31 cellular contexts compared by ENCODE assay signal in the genomic region with DNA sequence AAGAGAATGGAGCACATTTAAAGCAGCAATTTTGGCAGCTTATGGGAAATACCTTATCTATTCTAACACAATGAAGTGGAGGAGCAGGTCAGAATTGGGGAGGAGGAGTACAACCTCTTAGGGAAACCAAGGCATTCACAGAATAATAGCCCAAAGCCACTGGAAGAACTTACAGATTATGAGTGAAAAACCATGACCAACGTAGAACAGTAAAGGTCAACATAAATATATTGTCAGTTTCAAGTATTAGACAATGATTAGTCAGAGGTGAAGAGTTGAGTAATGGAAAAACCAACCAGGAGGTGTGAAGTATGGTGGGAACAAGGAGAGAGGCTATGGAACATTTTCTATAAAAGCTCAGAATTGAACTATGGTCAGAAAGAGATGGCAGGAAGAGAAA.
"Had no signal": no experiment of that assay in that cellular context is flagged by ENCODE, and none has a peak within 500 bp of the region (broad histone marks: within the 10 kb centered on the region; RNA-seq: fewer than 3 reads in every experiment).

No MANE protein-coding gene starts in this region.

- H3K4me1 Mint-ChIP-seq: activated B cell treated with CpG ODN at 0.5 μM for 24 hours; activated CD4-positive, alpha-beta T cell treated with anti-CD3 and anti-CD28 coated beads, Interleukin-2, amount 10 ng/mL, durations not matched to agents 24 days and 14 days; activated naive CD4-positive, alpha-beta T cell treated with anti-CD3 and anti-CD28 coated beads, Interleukin-2, amount 10 ng/mL, durations not matched to agents 7 days and 5 days; activated naive CD4-positive, alpha-beta T cell treated with anti-CD3 and anti-CD28 coated beads, Interleukin-2, amount 50 U/mL, for 24 hours; central memory CD8-positive, alpha-beta T cell had no signal

- H3K27me3 Mint-ChIP-seq: activated B cell treated with CpG ODN at 0.5 μM for 24 hours; activated naive CD4-positive, alpha-beta T cell treated with anti-CD3 and anti-CD28 coated beads, Interleukin-2, amount 10 ng/mL, durations not matched to agents 7 days and 5 days had no signal

- H3K27ac Mint-ChIP-seq: activated B cell treated with CpG ODN at 0.5 μM for 24 hours; activated CD4-positive, alpha-beta memory T cell treated with anti-CD3 and anti-CD28 coated beads for 36 hours; activated CD4-positive, alpha-beta T cell treated with anti-CD3 and anti-CD28 coated beads, Interleukin-2, amount 10 ng/mL, durations not matched to agents 24 days and 14 days; activated naive CD4-positive, alpha-beta T cell treated with anti-CD3 and anti-CD28 coated beads, Interleukin-2, amount 10 ng/mL, durations not matched to agents 7 days and 5 days; activated naive CD4-positive, alpha-beta T cell treated with anti-CD3 and anti-CD28 coated beads, Interleukin-2, amount 50 U/mL, for 24 hours; activated naive CD8-positive, alpha-beta T cell; activated T-cell treated with anti-CD3 and anti-CD28 coated beads, Interleukin-2, amount 50 U/mL, for 72 hours; activated T-helper 1 cell treated with anti-CD3 and anti-CD28 coated beads, Interleukin-12 subunit alpha, Interleukin-12 subunit beta, Interleukin-2, Interleukin-4 antibody, amounts not matched to agents 30 ng/mL and 10 ng/mL and 1 ng/mL, durations not matched to agents 14 hours and 24 hours and 36 hours; activated T-helper 2 cell treated with anti-CD3 and anti-CD28 coated beads, Interferon-gamma antibody, Interleukin-2, Interleukin-4, amounts not matched to agents 10 μg/mL and 5 μg/mL and 100 μg/mL, durations not matched to agents 14 hours and 24 hours and 36 hours; brain; T-helper 1 cell treated with Interleukin-12 subunit alpha and Interleukin-12 subunit beta and Interleukin-4 antibody, amounts not matched to agents 30 μg/mL and 1 μg/mL, for 36 hours; T-helper 2 cell treated with Interferon-gamma antibody and Interleukin-4, amounts not matched to agents 5 μg/mL and 100 μg/mL, for 36 hours had no signal

- ATAC-seq: activated T-cell treated with anti-CD3 and anti-CD28 coated beads, Interleukin-2, amount 50 U/mL, for 4 hours; activated T-cell treated with anti-CD3 and anti-CD28 coated beads, Interleukin-2, amount 50 U/mL, for 72 hours had no signal

- H3K36me3 Mint-ChIP-seq: activated CD4-positive, alpha-beta memory T cell treated with anti-CD3 and anti-CD28 coated beads for 36 hours; activated naive CD4-positive, alpha-beta T cell treated with anti-CD3 and anti-CD28 coated beads, Interleukin-2, amount 10 ng/mL, durations not matched to agents 7 days and 5 days; activated naive CD4-positive, alpha-beta T cell treated with anti-CD3 and anti-CD28 coated beads, Interleukin-2, amount 50 U/mL, for 24 hours; activated naive CD8-positive, alpha-beta T cell; brain had no signal

- H3K4me3 Mint-ChIP-seq: activated B cell treated with CpG ODN at 0.5 μM for 24 hours; activated CD4-positive, alpha-beta memory T cell treated with anti-CD3 and anti-CD28 coated beads for 36 hours; activated CD4-positive, alpha-beta T cell treated with anti-CD3 and anti-CD28 coated beads, Interleukin-2, amount 10 ng/mL, durations not matched to agents 24 days and 14 days; activated naive CD4-positive, alpha-beta T cell treated with anti-CD3 and anti-CD28 coated beads, Interleukin-2, amount 10 ng/mL, durations not matched to agents 7 days and 5 days; activated naive CD4-positive, alpha-beta T cell treated with anti-CD3 and anti-CD28 coated beads, Interleukin-2, amount 50 U/mL, for 24 hours; activated naive CD8-positive, alpha-beta T cell; activated T-cell treated with anti-CD3 and anti-CD28 coated beads, Interleukin-2, amount 50 U/mL, for 4 hours; activated T-cell treated with anti-CD3 and anti-CD28 coated beads, Interleukin-2, amount 50 U/mL, for 72 hours; activated T-helper 1 cell treated with anti-CD3 and anti-CD28 coated beads, Interleukin-12 subunit alpha, Interleukin-12 subunit beta, Interleukin-2, Interleukin-4 antibody, amounts not matched to agents 30 ng/mL and 10 ng/mL and 1 ng/mL, durations not matched to agents 14 hours and 24 hours and 36 hours; brain; central memory CD8-positive, alpha-beta T cell; T-helper 1 cell treated with Interleukin-12 subunit alpha and Interleukin-12 subunit beta and Interleukin-4 antibody, amounts not matched to agents 30 μg/mL and 1 μg/mL, for 36 hours; T-helper 2 cell treated with Interferon-gamma antibody and Interleukin-4, amounts not matched to agents 5 μg/mL and 100 μg/mL, for 36 hours had no signal

- H3K9me3 Mint-ChIP-seq: activated B cell treated with CpG ODN at 0.5 μM for 24 hours; activated CD4-positive, alpha-beta memory T cell treated with anti-CD3 and anti-CD28 coated beads for 36 hours; activated CD4-positive, alpha-beta T cell treated with anti-CD3 and anti-CD28 coated beads, Interleukin-2, amount 10 ng/mL, durations not matched to agents 24 days and 14 days; activated naive CD4-positive, alpha-beta T cell treated with anti-CD3 and anti-CD28 coated beads, Interleukin-2, amount 10 ng/mL, durations not matched to agents 7 days and 5 days; activated naive CD4-positive, alpha-beta T cell treated with anti-CD3 and anti-CD28 coated beads, Interleukin-2, amount 50 U/mL, for 24 hours; activated T-cell treated with anti-CD3 and anti-CD28 coated beads, Interleukin-2, amount 50 U/mL, for 4 hours; activated T-cell treated with anti-CD3 and anti-CD28 coated beads, Interleukin-2, amount 50 U/mL, for 72 hours; activated T-helper 1 cell treated with anti-CD3 and anti-CD28 coated beads, Interleukin-12 subunit alpha, Interleukin-12 subunit beta, Interleukin-2, Interleukin-4 antibody, amounts not matched to agents 30 ng/mL and 10 ng/mL and 1 ng/mL, durations not matched to agents 14 hours and 24 hours and 36 hours; activated T-helper 2 cell treated with anti-CD3 and anti-CD28 coated beads, Interferon-gamma antibody, Interleukin-2, Interleukin-4, amounts not matched to agents 10 μg/mL and 5 μg/mL and 100 μg/mL, durations not matched to agents 14 hours and 24 hours and 36 hours; central memory CD8-positive, alpha-beta T cell; T-helper 1 cell treated with Interleukin-12 subunit alpha and Interleukin-12 subunit beta and Interleukin-4 antibody, amounts not matched to agents 30 μg/mL and 1 μg/mL, for 36 hours; T-helper 2 cell treated with Interferon-gamma antibody and Interleukin-4, amounts not matched to agents 5 μg/mL and 100 μg/mL, for 36 hours had no signal

- DNase-seq: activated B cell treated with CpG ODN at 0.5 μM for 24 hours; activated CD4-positive, alpha-beta memory T cell treated with anti-CD3 and anti-CD28 coated beads for 36 hours; activated CD4-positive, alpha-beta T cell treated with anti-CD3 and anti-CD28 coated beads for 4 hours; activated CD4-positive, alpha-beta T cell treated with anti-CD3 and anti-CD28 coated beads, Interleukin-2, amount 10 ng/mL, durations not matched to agents 24 days and 14 days; activated CD4-positive, alpha-beta T cell treated with anti-CD3 and anti-CD28 coated beads, Interleukin-2, amount 50 U/mL, for 1 hour; activated CD4-positive, alpha-beta T cell treated with anti-CD3 and anti-CD28 coated beads, Interleukin-2, amount 50 U/mL, for 4 hours; activated CD4-positive, CD25-positive, alpha-beta regulatory T cell treated with anti-CD3 and anti-CD28 coated beads, Interleukin-2, amount 50 U/mL, for 72 hours; activated CD8-positive, alpha-beta memory T cell treated with anti-CD3 and anti-CD28 coated beads, Interleukin-2, amount 50 U/mL, for 4 hours; activated effector memory CD4-positive, alpha-beta T cell treated with Interleukin-2 at 50 U/mL for 16 hours; activated gamma-delta T cell; activated naive CD4-positive, alpha-beta T cell treated with anti-CD3 and anti-CD28 coated beads, Interleukin-2, amount 10 ng/mL, durations not matched to agents 7 days and 5 days; activated naive CD4-positive, alpha-beta T cell treated with Interleukin-2 at 50 U/mL for 16 hours; activated T-cell treated with anti-CD3 and anti-CD28 coated beads for 4 hours; activated T-cell treated with anti-CD3 and anti-CD28 coated beads, Interleukin-2, amount 50 U/mL, for 1 hour; activated T-cell treated with anti-CD3 and anti-CD28 coated beads, Interleukin-2, amount 50 U/mL, for 4 hours; activated T-cell treated with anti-CD3 and anti-CD28 coated beads, Interleukin-2, amount 50 U/mL, for 72 hours; amygdala; anterior cingulate cortex; caudate nucleus; SW 1271; T-helper 1 cell; T-helper 2 cell; T-helper 9 cell had no signal
